In genomic region chr2:157363612-157364101, GRCh38 we compare ENCODE assay signal across 11 cellular contexts. TPM values are rescaled to one million over a fixed set of nuclear protein-coding genes. Genes with fewer than 3 reads are reported as not detected.
A peak's percentile ranks its signal among the peaks of the same experiment; 100 is the strongest.
DNase-seq lines count a peak whose midpoint lies in the region; ATAC-seq and TF ChIP-seq lines count a peak whose summit lies in the region.
"Had no signal": no experiment of that assay in that cellular context is flagged by ENCODE, and none has a peak within 500 bp of the region (broad histone marks: within the 10 kb centered on the region; RNA-seq: fewer than 3 reads in every experiment).

No MANE protein-coding gene starts in this region.

- CTCF ChIA-PET in HEK293T (lab: Yijun Ruan, JAX): interaction anchor here (1.0 to 1.2 kb wide), 2 partner anchors 27 to 36 kb away, joined by 3 read pairs; no protein-coding TSS in a partner anchor

- POLR2A ChIA-PET in HEK293T (lab: Yijun Ruan, JAX): no interaction called here

- H3K36me3 Mint-ChIP-seq in glutamatergic neuron (ENCODE audit: unreplicated experiment) (peaks cover 7% of the 10 kb centered on the region), endothelial cell (ENCODE audit: low read depth, unreplicated experiment) (peaks cover 9% of the 10 kb centered on the region)

- DNase-seq in kidney tubule cell (ENCODE audit: low spot score) (peak; percentile 75), glutamatergic neuron (no peak), HEK293T (ENCODE audit: extremely low spot score) (no peak), endothelial cell (ENCODE audit: low spot score) (no peak), SHP77 treated with DMSO at 0.1 percent for 48 hours (lab: John Stamatoyannopoulos, UW) (no peak)
- DNase-seq: lower lobe of right lung, SHP77 had no signal

- H3K27ac Mint-ChIP-seq in glutamatergic neuron (ENCODE audit: unreplicated experiment): no peak overlapping the region
- no peak overlapping the region for H3K27ac Mint-ChIP-seq in endothelial cell (ENCODE audit: unreplicated experiment)

- ATAC-seq in GM18519 (IDR thresholded peaks at IDR 0.05; ENCODE audit: low FRiP score, unreplicated experiment): peak; percentile 32
- ATAC-seq in GM21717 (IDR thresholded peaks at IDR 0.05; ENCODE audit: unreplicated experiment): peak; percentile 48
- ATAC-seq in HG03558 (IDR thresholded peaks at IDR 0.05; ENCODE audit: extremely low read depth, unreplicated experiment): peak; percentile 30
- ATAC-seq: lower lobe of right lung had no signal

- no peaks in the 10 kb centered on the region for H3K4me1 Mint-ChIP-seq in glutamatergic neuron (ENCODE audit: low read depth, unreplicated experiment)
- no peaks in the 10 kb centered on the region for H3K4me1 Mint-ChIP-seq in endothelial cell (ENCODE audit: unreplicated experiment)

- TF ChIP-seq CTCF in glutamatergic neuron (IDR thresholded peaks at IDR 0.05; ENCODE audit: partially characterized antibody, unreplicated experiment) (no peak), endothelial cell (IDR thresholded peaks at IDR 0.05; ENCODE audit: unreplicated experiment) (no peak)

- H3K4me3 Mint-ChIP-seq in glutamatergic neuron (ENCODE audit: unreplicated experiment) (no peak overlapping the region), endothelial cell (ENCODE audit: unreplicated experiment) (no peak overlapping the region)

- H3K27me3 Mint-ChIP-seq in glutamatergic neuron (ENCODE audit: unreplicated experiment) (peaks cover 3% of the 10 kb centered on the region), endothelial cell (ENCODE audit: unreplicated experiment) (no peaks in the 10 kb centered on the region)

- H3K9me3 Mint-ChIP-seq in glutamatergic neuron (ENCODE audit: unreplicated experiment) (peaks cover 5% of the 10 kb centered on the region), endothelial cell (ENCODE audit: unreplicated experiment) (peaks cover 7% of the 10 kb centered on the region)

TF ChIP-seq in HEK293T, 16 proteins besides CTCF, POLR2A, EP300 and RAD21:
- TF ChIP-seq LEF1 (IDR thresholded peaks at IDR 0.05; ENCODE audit: borderline replicate concordance) (no peak), PKNOX1 (IDR thresholded peaks at IDR 0.05) (no peak), SP1 (IDR thresholded peaks at IDR 0.05) (no peak), FOXM1 (IDR thresholded peaks at IDR 0.05; ENCODE audit: borderline replicate concordance) (no peak), HDGF (IDR thresholded peaks at IDR 0.05; ENCODE audit: borderline replicate concordance) (no peak), L3MBTL2 (conservative IDR thresholded peaks at IDR 0.05) (no peak), ELF4 (IDR thresholded peaks at IDR 0.05) (no peak)
TF ChIP-seq in HEK293T: peak in this region for 0.

RNA-seq across cellular contexts. Expression of gene ERMN, which starts 38.0 kb away (rescaled TPM):
- total RNA-seq in glutamatergic neuron (ENCODE audit: unreplicated experiment) (not detected), endothelial cell (ENCODE audit: unreplicated experiment) (0.36 TPM)
- total RNA-seq: bronchial epithelial cell had no signal
